Comparison of ENCODE assay signal across 17 cellular contexts in the genomic region with DNA sequence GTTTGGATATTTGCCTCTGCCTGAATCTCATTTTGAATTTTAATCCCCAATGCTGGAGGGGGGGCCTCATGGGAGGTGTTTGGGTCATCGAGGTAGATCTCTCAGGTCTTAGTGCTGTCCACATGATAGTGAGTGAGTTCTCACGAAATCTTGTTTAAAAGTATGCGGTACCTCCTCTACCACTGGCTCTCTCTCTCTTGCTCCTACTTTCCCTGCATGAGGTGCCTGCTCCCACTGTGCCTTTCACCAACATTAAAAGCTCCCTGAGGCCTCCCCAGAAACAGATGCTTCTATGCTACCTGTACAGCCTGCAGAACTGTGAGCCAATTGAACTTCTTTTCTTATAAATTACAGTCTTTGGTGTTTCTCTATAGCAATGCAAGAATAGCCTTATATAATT.
DNase-seq lines count a peak whose midpoint lies in the region; ATAC-seq and TF ChIP-seq lines count a peak whose summit lies in the region.
"Had no signal": no experiment of that assay in that cellular context is flagged by ENCODE, and none has a peak within 500 bp of the region (broad histone marks: within the 10 kb centered on the region; RNA-seq: fewer than 3 reads in every experiment).

No MANE protein-coding gene starts in this region.

- H3K4me3 ChIP-seq in GM23338 (no peak overlapping the region), neural progenitor cell (no peak overlapping the region)
- H3K4me3 ChIP-seq: A549; BLaER1 treated with 17β-estradiol and CSF1 and Interleukin-3, amounts not matched to agents 10 nM and 100 nM had no signal

- no peaks in the 10 kb centered on the region for H4K20me1 ChIP-seq in GM23338 (replicated peaks; ENCODE audit: insufficient read depth)
- no peaks in the 10 kb centered on the region for H4K20me1 ChIP-seq in neural progenitor cell (ENCODE audit: low read depth)
- H4K20me1 ChIP-seq: BLaER1 treated with 17β-estradiol and CSF1 and Interleukin-3, amounts not matched to agents 10 nM and 100 nM had no signal

- H3K27ac Mint-ChIP-seq in GM23338: no peak overlapping the region
- no peak overlapping the region for H3K27ac Mint-ChIP-seq in WTC11
- H3K27ac Mint-ChIP-seq in neural progenitor cell: no peak overlapping the region
- H3K27ac Mint-ChIP-seq: B cell; CD4-positive, alpha-beta T cell; CD8-positive, alpha-beta T cell had no signal

- no peaks in the 10 kb centered on the region for H3K9me3 ChIP-seq in neural progenitor cell (ENCODE audit: low read depth)
- H3K9me3 ChIP-seq: A549, Caco-2 had no signal

- H3K4me1 ChIP-seq in GM23338 (ENCODE audit: insufficient read depth): peaks cover 7% of the 10 kb centered on the region
- peaks cover 11% of the 10 kb centered on the region for H3K4me1 ChIP-seq in neural progenitor cell
- H3K4me1 ChIP-seq: A549, Caco-2 had no signal

- H3K27ac ChIP-seq in GM23338 (ENCODE audit: low read depth) (no peak overlapping the region), neural progenitor cell (no peak overlapping the region)
- H3K27ac ChIP-seq: 22Rv1; A549; BLaER1 treated with 17β-estradiol and CSF1 and Interleukin-3, amounts not matched to agents 10 nM and 100 nM; C4-2B had no signal

- CTCF ChIA-PET in WTC11 (lab: Charles Lee): no interaction called here

- ATAC-seq in GM23338 (peak; percentile 74), WTC11 (peak; percentile 74)
- ATAC-seq: A549; CD8-positive, alpha-beta T cell had no signal

- peaks cover 9% of the 10 kb centered on the region; the same call in 2 of the 3 replicates for H3K9me3 Mint-ChIP-seq in GM23338
- H3K9me3 Mint-ChIP-seq in WTC11: peaks cover 13% of the 10 kb centered on the region
- no peaks in the 10 kb centered on the region for H3K9me3 Mint-ChIP-seq in neural progenitor cell
- H3K9me3 Mint-ChIP-seq: CD4-positive, alpha-beta T cell; CD8-positive, alpha-beta T cell had no signal

- peaks cover 15% of the 10 kb centered on the region; the same call in 1 of the 2 replicates for H3K9me2 ChIP-seq in GM23338 (ENCODE audit: insufficient read depth)

- H3K4me3 Mint-ChIP-seq in GM23338 (no peak overlapping the region), WTC11 (no peak overlapping the region), neural progenitor cell (no peak overlapping the region)
- H3K4me3 Mint-ChIP-seq: B cell; CD4-positive, alpha-beta T cell; CD8-positive, alpha-beta T cell had no signal

- H3K36me3 Mint-ChIP-seq in GM23338 (ENCODE audit: low read depth) (peaks cover 8% of the 10 kb centered on the region; the same call in 2 of the 3 replicates), WTC11 (peaks cover 6% of the 10 kb centered on the region), neural progenitor cell (no peaks in the 10 kb centered on the region)
- H3K36me3 Mint-ChIP-seq: CD8-positive, alpha-beta T cell had no signal

- TF ChIP-seq CTCF in GM23338 (conservative IDR thresholded peaks at IDR 0.05; ENCODE audit: low read depth in 2 of 2) (no peak), WTC11 (IDR thresholded peaks at IDR 0.05) (no peak), neural progenitor cell (IDR thresholded peaks at IDR 0.05) (no peak)

- H3K4me1 Mint-ChIP-seq in GM23338 (peaks cover 29% of the 10 kb centered on the region), WTC11 (peaks cover 32% of the 10 kb centered on the region), neural progenitor cell (peaks cover 3% of the 10 kb centered on the region)

- H3K27me3 ChIP-seq in GM23338 (ENCODE audit: insufficient read depth) (no peaks in the 10 kb centered on the region), neural progenitor cell (no peaks in the 10 kb centered on the region)
- H3K27me3 ChIP-seq: BLaER1 treated with 17β-estradiol and CSF1 and Interleukin-3, amounts not matched to agents 10 nM and 100 nM had no signal

- H3K4me2 ChIP-seq in GM23338 (no peak overlapping the region), neural progenitor cell (no peak overlapping the region)
- H3K4me2 ChIP-seq: A549; BLaER1 treated with 17β-estradiol and CSF1 and Interleukin-3, amounts not matched to agents 10 nM and 100 nM had no signal

- no peaks in the 10 kb centered on the region for H3K36me3 ChIP-seq in GM23338 (ENCODE audit: insufficient read depth)
- no peaks in the 10 kb centered on the region for H3K36me3 ChIP-seq in neural progenitor cell
- H3K36me3 ChIP-seq: BLaER1 treated with 17β-estradiol and CSF1 and Interleukin-3, amounts not matched to agents 10 nM and 100 nM had no signal

- H3K27me3 Mint-ChIP-seq in GM23338 (ENCODE audit: insufficient read depth, low read depth, poor library complexity): peaks cover 5% of the 10 kb centered on the region
- H3K27me3 Mint-ChIP-seq in WTC11 (ENCODE audit: low read depth): peaks cover 8% of the 10 kb centered on the region; the same call in 1 of the 2 replicates
- peaks cover 3% of the 10 kb centered on the region for H3K27me3 Mint-ChIP-seq in neural progenitor cell (ENCODE audit: insufficient read depth, low read depth)
- H3K27me3 Mint-ChIP-seq: B cell; CD4-positive, alpha-beta T cell had no signal

- H3K79me2 ChIP-seq in GM23338 (replicated peaks; ENCODE audit: insufficient read depth) (no peaks in the 10 kb centered on the region), neural progenitor cell (ENCODE audit: low read depth) (no peaks in the 10 kb centered on the region)

- POLR2A ChIA-PET in WTC11 (lab: Charles Lee): no interaction called here

- H2AFZ ChIP-seq in GM23338 (0 out of 2 replicates have a peak overlapping the region, but pooled peaks have one; percentile 7), neural progenitor cell (replicated peaks) (no peak overlapping the region)

- H3K9ac ChIP-seq in neural progenitor cell: no peak overlapping the region
- H3K9ac ChIP-seq: BLaER1 treated with 17β-estradiol and CSF1 and Interleukin-3, amounts not matched to agents 10 nM and 100 nM had no signal

- DNase-seq in GM23338 (ENCODE audit: low spot score): no peak
- DNase-seq in WTC11 (ENCODE audit: low spot score): no peak
- peak; percentile 8 for DNase-seq in neural progenitor cell (ENCODE audit: low spot score)
- no peak for DNase-seq in activated CD4-positive, alpha-beta T cell treated with anti-CD3 and anti-CD28 coated beads for 1 hour
- no peak for DNase-seq in epidermal melanocyte (ENCODE audit: insufficient read length, low spot score)
- DNase-seq: AML-193; Caco-2; Calu3; CD4-positive, alpha-beta T cell; CD8-positive, alpha-beta T cell; DMS79 treated with DMSO at 0.1 percent for 48 hours; GF-D8 had no signal

- H3F3A ChIP-seq in GM23338 (replicated peaks; ENCODE audit: low read depth) (no peaks in the 10 kb centered on the region), neural progenitor cell (ENCODE audit: low read depth) (no peaks in the 10 kb centered on the region)

TF ChIP-seq in GM23338, 12 proteins besides CTCF, POLR2A, EP300 and RAD21 (continues in another document):
- no peak for TF ChIP-seq POLR2AphosphoS5 (IDR thresholded peaks at IDR 0.05; ENCODE audit: low read depth)

TF ChIP-seq in WTC11, 78 proteins besides CTCF, POLR2A, EP300 and RAD21:
- TF ChIP-seq ZNF423 (CRISPR knock-in tag; IDR thresholded peaks at IDR 0.05): peak; percentile 28; the same call in 1 of the 2 replicates
- TF ChIP-seq TEAD1 (CRISPR knock-in tag; IDR thresholded peaks at IDR 0.05): no peak
- no peak for TF ChIP-seq SP1 (CRISPR knock-in tag; conservative IDR thresholded peaks at IDR 0.05)
